Comparison of ENCODE assay signal across 9 cellular contexts in genomic region chr16:81703177-81704155, GRCh38.
A peak's percentile ranks its signal among the peaks of the same experiment; 100 is the strongest.
DNase-seq lines count a peak whose midpoint lies in the region; ATAC-seq and TF ChIP-seq lines count a peak whose summit lies in the region.
"Had no signal": no experiment of that assay in that cellular context is flagged by ENCODE, and none has a peak within 500 bp of the region (broad histone marks: within the 10 kb centered on the region; RNA-seq: fewer than 3 reads in every experiment).

No MANE protein-coding gene starts in this region.

- no CpG with 5 or more reads among the region's 27 CpGs for WGBS in trophoblast cell (ENCODE audit: extremely low coverage, insufficient coverage, insufficient read length)
- WGBS in esophagus muscularis mucosa, result 82% methylated on average over 27 of the region's 27 CpGs

- H2BK5ac ChIP-seq in trophoblast cell (ENCODE audit: low read depth, low read length, poor library complexity), result peak overlapping the region; percentile 11

- intact Hi-C loops in PC-3 (cut with micrococcal nuclease), result no loop called here
- intact Hi-C loops in esophagus muscularis mucosa (cut with DNase I), result no loop called here

- H3K4me2 ChIP-seq in PC-3 (ENCODE audit: low read length) (no peak overlapping the region), trophoblast cell (ENCODE audit: low read length) (no peak overlapping the region)

- H3K9me3 ChIP-seq in PC-3 (ENCODE audit: low read length) (no peaks in the 10 kb centered on the region), trophoblast cell (ENCODE audit: insufficient read depth, low read depth, low read length) (no peaks in the 10 kb centered on the region), esophagus muscularis mucosa (no peaks in the 10 kb centered on the region)

- no peak for TF ChIP-seq EP300 in esophagus muscularis mucosa (IDR thresholded peaks at IDR 0.05)

- H3K27ac ChIP-seq in PC-3 (ENCODE audit: low read length) (no peak overlapping the region), trophoblast cell (ENCODE audit: low read depth, low read length) (no peak overlapping the region), esophagus muscularis mucosa (replicated peaks in 1 of 4) (no peak overlapping the region)

- H2AFZ ChIP-seq in PC-3 (ENCODE audit: low read length) (no peak overlapping the region), trophoblast cell (ENCODE audit: insufficient read depth, low read length, poor library complexity) (no peak overlapping the region)

- CTCF ChIA-PET in PC-3 (lab: Charles Lee), result no interaction called here

- TF ChIP-seq CTCF in PC-3 (conservative IDR thresholded peaks at IDR 0.05; ENCODE audit: low read depth, low read length) (no peak), esophagus muscularis mucosa (IDR thresholded peaks at IDR 0.05) (no peak)

- DNase-seq in EL (peak; percentile 85), PC-3 (peak; percentile 55), trophoblast cell (peak; percentile 79 to 87), foreskin melanocyte (no peak), NCI-H187 treated with DMSO at 0.1 percent for 48 hours (lab: John Stamatoyannopoulos, UW) (no peak), esophagus muscularis mucosa (ENCODE audit: extremely low spot score) (no peak), HuH-7 (ENCODE audit: low spot score) (no peak)
- DNase-seq: stimulated activated naive B cell treated with anti-CD40 and anti-IgM and Interleukin-4, amounts not matched to agents 10 μg/mL and 1 μg/mL and 100 μg/mL, for 72 hours had no signal

- H3K79me1 ChIP-seq in trophoblast cell (ENCODE audit: low read length), result peaks cover 14% of the 10 kb centered on the region

- H3K27me3 ChIP-seq in PC-3 (ENCODE audit: low read length) (no peaks in the 10 kb centered on the region), trophoblast cell (ENCODE audit: insufficient read depth, low read length) (no peaks in the 10 kb centered on the region), esophagus muscularis mucosa (no peaks in the 10 kb centered on the region)

- ATAC-seq in PC-3 (peak; percentile 71), esophagus mucosa (peak; percentile 35)
- ATAC-seq: stimulated activated naive B cell treated with anti-CD40 and anti-IgM and Interleukin-4, amounts not matched to agents 10 μg/mL and 1 μg/mL and 100 μg/mL, for 72 hours had no signal

- TF ChIP-seq POLR2A in esophagus muscularis mucosa (IDR thresholded peaks at IDR 0.05; ENCODE audit: low read depth), result no peak

- H3F3A ChIP-seq in PC-3 (ENCODE audit: low read length, unreplicated experiment), result no peaks in the 10 kb centered on the region

- H3K9me2 ChIP-seq in PC-3 (replicated peaks; ENCODE audit: low read length), result no peaks in the 10 kb centered on the region

- H4K8ac ChIP-seq in trophoblast cell (ENCODE audit: low read depth, low read length), result peak overlapping the region; percentile 23

- H3K9ac ChIP-seq in PC-3 (ENCODE audit: low read length) (no peak overlapping the region), trophoblast cell (ENCODE audit: low read length) (no peak overlapping the region)

- POLR2A ChIA-PET in PC-3 (lab: Charles Lee; ENCODE audit: unreplicated experiment), result no interaction called here

- peak overlapping the region; percentile 16 for H3K14ac ChIP-seq in trophoblast cell (ENCODE audit: low read length)

- H3K18ac ChIP-seq in trophoblast cell (ENCODE audit: low read length), result peak overlapping the region; percentile 35

- peak overlapping the region; percentile 37 for H4K91ac ChIP-seq in trophoblast cell (ENCODE audit: low read depth, low read length)

- no peaks in the 10 kb centered on the region for H3K79me2 ChIP-seq in PC-3 (ENCODE audit: low read length)
- no peaks in the 10 kb centered on the region for H3K79me2 ChIP-seq in trophoblast cell (ENCODE audit: control insufficient read depth, insufficient read depth, low read length, poor library complexity)

- H2BK12ac ChIP-seq in trophoblast cell (ENCODE audit: low read length), result peak overlapping the region; percentile 14

- H3K23ac ChIP-seq in trophoblast cell (ENCODE audit: low read length), result no peak overlapping the region

- BruUV-seq in PC-3 (replicated peaks; lab: Mats Ljungman, UMichigan), result no TSS peak

- peaks cover 15% of the 10 kb centered on the region; the same call in 1 of the 2 replicates for H3K4me1 ChIP-seq in PC-3 (ENCODE audit: insufficient read depth, low read length)
- H3K4me1 ChIP-seq in trophoblast cell (ENCODE audit: control insufficient read depth in 1 of 2, insufficient read depth in 2 of 2, low read length in 2 of 2), result peaks cover 22 to 28% of the 10 kb centered on the region in 2 experiments
- peaks cover 0 to 21% (median 17%) of the 10 kb centered on the region in 4 donors for H3K4me1 ChIP-seq in esophagus muscularis mucosa

- no peaks in the 10 kb centered on the region for H4K20me1 ChIP-seq in PC-3 (ENCODE audit: low read length)

- no peak overlapping the region for H3K4ac ChIP-seq in trophoblast cell (ENCODE audit: low read depth, low read length)

- no peak overlapping the region for H4K12ac ChIP-seq in trophoblast cell (ENCODE audit: low read depth, low read length)

- H2AK5ac ChIP-seq in trophoblast cell (ENCODE audit: low read length), result no peak overlapping the region

- peak overlapping the region; percentile 8 for H2BK120ac ChIP-seq in trophoblast cell (ENCODE audit: insufficient read depth, low read length, poor library complexity)

- H3K4me3 ChIP-seq in PC-3 (ENCODE audit: low read length) (no peak overlapping the region), trophoblast cell (ENCODE audit: low read depth, low read length) (no peak overlapping the region), esophagus muscularis mucosa (no peak overlapping the region)

- H3K36me3 ChIP-seq in PC-3 (ENCODE audit: low read depth, low read length) (peaks cover 25% of the 10 kb centered on the region), trophoblast cell (ENCODE audit: control insufficient read depth in 1 of 2, insufficient read depth in 2 of 2, low read length in 2 of 2) (peaks cover 78 to 83% of the 10 kb centered on the region in 2 experiments), esophagus muscularis mucosa (peaks cover 17 to 95% (median 84%) of the 10 kb centered on the region in 4 donors)

Comparison
In these comparisons a context has a peak if more than half of its experiments do, and no peak if none do; other contexts are left out.
1. DNase-seq: peak in EL (single experiment), PC-3 (single experiment) and trophoblast cell (2 of 2); none in foreskin melanocyte (single experiment), NCI-H187 treated with DMSO at 0.1 percent for 48 hours (single experiment), esophagus muscularis mucosa (single experiment) and HuH-7 (single experiment).